In the genomic region with DNA sequence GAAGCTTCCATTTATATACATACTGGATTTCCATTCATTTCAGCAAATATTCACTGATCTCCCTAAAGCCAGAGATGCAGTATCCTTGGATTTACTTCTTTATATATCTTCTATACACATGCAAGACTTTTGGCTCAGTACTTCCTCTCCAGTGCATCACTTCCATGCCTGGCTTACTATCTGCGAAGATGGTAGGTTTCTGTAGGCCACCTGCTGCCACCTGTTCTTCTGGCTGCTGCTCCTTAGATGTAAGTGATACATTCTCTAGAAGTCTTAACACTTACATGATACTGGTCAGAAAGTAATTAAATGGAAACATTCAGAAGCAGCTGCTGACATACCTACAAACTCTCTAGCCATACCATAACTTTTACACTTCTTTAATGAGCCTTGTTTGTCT, we compare ENCODE assay signal across 29 cellular contexts. TPM values are rescaled to one million over a fixed set of nuclear protein-coding genes. Genes with fewer than 3 reads are reported as not detected.
"Had no signal": no experiment of that assay in that cellular context is flagged by ENCODE, and none has a peak within 500 bp of the region (broad histone marks: within the 10 kb centered on the region; RNA-seq: fewer than 3 reads in every experiment).

No MANE protein-coding gene starts in this region.

- H3K36me3 ChIP-seq: brain microvascular endothelial cell, left lung, pancreas, right atrium auricular region, transverse colon, uterus had no signal

- H3K9me3 ChIP-seq: left lung, pancreas, psoas muscle, right atrium auricular region, transverse colon, uterus had no signal

- H3K4me1 Mint-ChIP-seq: activated CD4-positive, alpha-beta T cell treated with anti-CD3 and anti-CD28 coated beads, Interleukin-2, amount 10 ng/mL, durations not matched to agents 7 days and 5 days; activated CD8-positive, alpha-beta memory T cell treated with anti-CD3 and anti-CD28 coated beads, Interleukin-2, amount 10 ng/mL, durations not matched to agents 7 days and 5 days; stimulated activated effector memory CD8-positive, alpha-beta T cell treated with anti-CD3 and anti-CD28 coated beads, Interleukin-12 subunit alpha, Interleukin-12 subunit beta, amount 100 ng/mL, for 72 hours had no signal

- H3K4me3 Mint-ChIP-seq: activated CD4-positive, alpha-beta T cell treated with anti-CD3 and anti-CD28 coated beads, Interleukin-2, amount 10 ng/mL, durations not matched to agents 7 days and 5 days; activated CD8-positive, alpha-beta memory T cell treated with anti-CD3 and anti-CD28 coated beads, Interleukin-2, amount 10 ng/mL, durations not matched to agents 7 days and 5 days; activated CD8-positive, alpha-beta T cell treated with anti-CD3 and anti-CD28 coated beads for 36 hours; activated T-helper 1 cell treated with anti-CD3 and anti-CD28 coated beads, Interleukin-12 subunit alpha, Interleukin-12 subunit beta, Interleukin-2, Interleukin-4 antibody, amounts not matched to agents 30 ng/mL and 10 ng/mL and 1 ng/mL, durations not matched to agents 14 hours and 24 hours and 36 hours; dendritic cell treated with granulocyte-macrophage colony-stimulating factor and Interleukin-4, amounts not matched to agents 40 ng/mL and 50 ng/mL, for 4 days; immature natural killer cell; nephron progenitor cell; stimulated activated effector memory CD8-positive, alpha-beta T cell treated with anti-CD3 and anti-CD28 coated beads, Interleukin-12 subunit alpha, Interleukin-12 subunit beta, amount 100 ng/mL, for 72 hours had no signal

- H3K27me3 Mint-ChIP-seq: activated CD8-positive, alpha-beta T cell treated with anti-CD3 and anti-CD28 coated beads for 36 hours; dendritic cell treated with granulocyte-macrophage colony-stimulating factor and Interleukin-4, amounts not matched to agents 40 ng/mL and 50 ng/mL, for 4 days had no signal

- H3K27ac Mint-ChIP-seq: activated CD4-positive, alpha-beta T cell treated with anti-CD3 and anti-CD28 coated beads, Interleukin-2, amount 10 ng/mL, durations not matched to agents 7 days and 5 days; activated CD8-positive, alpha-beta memory T cell treated with anti-CD3 and anti-CD28 coated beads, Interleukin-2, amount 10 ng/mL, durations not matched to agents 7 days and 5 days; activated CD8-positive, alpha-beta T cell treated with anti-CD3 and anti-CD28 coated beads for 36 hours; activated naive CD4-positive, alpha-beta T cell treated with anti-CD3 and anti-CD28 coated beads, Interleukin-2, amount 50 U/mL, for 72 hours; activated T-helper 1 cell treated with anti-CD3 and anti-CD28 coated beads, Interleukin-12 subunit alpha, Interleukin-12 subunit beta, Interleukin-2, Interleukin-4 antibody, amounts not matched to agents 30 ng/mL and 10 ng/mL and 1 ng/mL, durations not matched to agents 14 hours and 24 hours and 36 hours; dendritic cell treated with granulocyte-macrophage colony-stimulating factor and Interleukin-4, amounts not matched to agents 40 ng/mL and 50 ng/mL, for 4 days; immature natural killer cell; nephron progenitor cell; stimulated activated effector memory CD8-positive, alpha-beta T cell treated with anti-CD3 and anti-CD28 coated beads, Interleukin-12 subunit alpha, Interleukin-12 subunit beta, amount 100 ng/mL, for 72 hours had no signal

- DNase-seq: activated CD4-positive, alpha-beta T cell treated with anti-CD3 and anti-CD28 coated beads, Interleukin-2, amount 10 ng/mL, durations not matched to agents 7 days and 5 days; activated CD8-positive, alpha-beta memory T cell treated with anti-CD3 and anti-CD28 coated beads, Interleukin-2, amount 10 ng/mL, durations not matched to agents 7 days and 5 days; activated CD8-positive, alpha-beta T cell treated with anti-CD3 and anti-CD28 coated beads for 36 hours; activated gamma-delta T cell; activated T-cell treated with anti-CD3 and anti-CD28 coated beads for 4 hours; aorta; brain microvascular endothelial cell; caudate nucleus; effector CD8-positive, alpha-beta T cell; erythroblast; foreskin keratinocyte; immature natural killer cell; kidney glomerular epithelial cell; left lung; midbrain; nephron progenitor cell; pancreas; psoas muscle; stimulated activated CD4-positive, alpha-beta T cell treated with anti-CD3 and anti-CD28 coated beads, Interleukin-2, amount 100 ng/mL, for 24 hours; transverse colon; uterus had no signal

- H3K27me3 ChIP-seq: brain microvascular endothelial cell, foreskin keratinocyte, left lung, pancreas, right atrium auricular region, transverse colon, uterus had no signal

- H3K4me3 ChIP-seq: left lung, lung, pancreas, psoas muscle, right atrium auricular region, transverse colon, uterus had no signal

- H3K9me3 Mint-ChIP-seq: activated CD4-positive, alpha-beta T cell treated with anti-CD3 and anti-CD28 coated beads, Interleukin-2, amount 10 ng/mL, durations not matched to agents 7 days and 5 days; activated CD8-positive, alpha-beta T cell treated with anti-CD3 and anti-CD28 coated beads for 36 hours; activated naive CD4-positive, alpha-beta T cell treated with anti-CD3 and anti-CD28 coated beads, Interleukin-2, amount 50 U/mL, for 72 hours; activated T-helper 1 cell treated with anti-CD3 and anti-CD28 coated beads, Interleukin-12 subunit alpha, Interleukin-12 subunit beta, Interleukin-2, Interleukin-4 antibody, amounts not matched to agents 30 ng/mL and 10 ng/mL and 1 ng/mL, durations not matched to agents 14 hours and 24 hours and 36 hours; dendritic cell treated with granulocyte-macrophage colony-stimulating factor and Interleukin-4, amounts not matched to agents 40 ng/mL and 50 ng/mL, for 4 days; immature natural killer cell; stimulated activated effector memory CD8-positive, alpha-beta T cell treated with anti-CD3 and anti-CD28 coated beads, Interleukin-12 subunit alpha, Interleukin-12 subunit beta, amount 100 ng/mL, for 72 hours had no signal

- ATAC-seq: activated CD4-positive, CD25-positive, alpha-beta regulatory T cell treated with anti-CD3 and anti-CD28 coated beads, Interleukin-2, amount 50 U/mL, for 24 hours; activated CD8-positive, alpha-beta memory T cell treated with anti-CD3 and anti-CD28 coated beads, Interleukin-2, amount 10 ng/mL, durations not matched to agents 7 days and 5 days; activated CD8-positive, alpha-beta T cell treated with anti-CD3 and anti-CD28 coated beads for 36 hours; activated naive CD4-positive, alpha-beta T cell treated with anti-CD3 and anti-CD28 coated beads, Interleukin-2, amount 50 U/mL, for 72 hours; foreskin keratinocyte; pancreas; psoas muscle; stimulated activated effector memory CD8-positive, alpha-beta T cell treated with anti-CD3 and anti-CD28 coated beads, Interleukin-12 subunit alpha, Interleukin-12 subunit beta, amount 100 ng/mL, for 72 hours had no signal

- H3K4me1 ChIP-seq: psoas muscle, uterus had no signal

- H3K36me3 Mint-ChIP-seq: activated CD8-positive, alpha-beta memory T cell treated with anti-CD3 and anti-CD28 coated beads, Interleukin-2, amount 10 ng/mL, durations not matched to agents 7 days and 5 days; activated naive CD4-positive, alpha-beta T cell treated with anti-CD3 and anti-CD28 coated beads, Interleukin-2, amount 50 U/mL, for 72 hours; immature natural killer cell; stimulated activated effector memory CD8-positive, alpha-beta T cell treated with anti-CD3 and anti-CD28 coated beads, Interleukin-12 subunit alpha, Interleukin-12 subunit beta, amount 100 ng/mL, for 72 hours had no signal

- H3K27ac ChIP-seq: brain microvascular endothelial cell, foreskin keratinocyte, left lung, pancreas, psoas muscle, right atrium auricular region, transverse colon, uterus had no signal

RNA-seq across cellular contexts. Expression of a gene that starts 48.9 kb away (rescaled TPM):
- total RNA-seq: activated CD8-positive, alpha-beta T cell treated with anti-CD3 and anti-CD28 coated beads for 36 hours; activated T-helper 1 cell treated with anti-CD3 and anti-CD28 coated beads, Interleukin-12 subunit alpha, Interleukin-12 subunit beta, Interleukin-2, Interleukin-4 antibody, amounts not matched to agents 30 ng/mL and 10 ng/mL and 1 ng/mL, durations not matched to agents 14 hours and 24 hours and 36 hours; T-helper 2 cell treated with Interferon-gamma antibody and Interleukin-4, amounts not matched to agents 100 ng/mL and 5 ng/mL, for 36 hours had no signal
